2 cellular contexts compared by ENCODE assay signal in the genomic region with DNA sequence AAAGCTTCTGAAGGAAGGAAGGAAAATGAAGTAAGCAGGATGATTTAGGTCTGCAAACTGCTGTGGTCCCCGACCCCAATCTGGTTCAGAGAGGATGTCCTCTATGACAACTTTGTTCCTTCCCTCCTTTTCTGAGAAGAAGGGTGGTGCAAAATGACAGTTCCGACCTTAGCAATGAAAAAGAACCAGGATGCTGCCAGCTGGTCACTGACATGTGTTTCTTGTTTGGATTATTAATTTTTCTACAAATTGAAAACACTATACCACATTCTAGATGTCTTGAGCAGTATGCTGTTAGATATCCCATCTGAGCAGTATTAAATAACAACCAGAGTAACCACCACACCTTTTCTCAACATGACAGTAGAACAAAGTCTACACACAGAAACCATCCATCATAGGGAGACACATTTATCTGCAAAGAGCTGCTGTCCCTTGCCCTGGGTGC.
A peak's percentile ranks its signal among the peaks of the same experiment; 100 is the strongest.
TF ChIP-seq lines count a peak whose summit lies in the region.

No MANE protein-coding gene starts in this region.

TF ChIP-seq in SK-N-SH, 30 proteins besides CTCF, POLR2A, EP300 and RAD21:
- TF ChIP-seq FOSL2 (IDR thresholded peaks at IDR 0.05; ENCODE audit: borderline replicate concordance, low read depth) = no peak
- TF ChIP-seq TCF12 (IDR thresholded peaks at IDR 0.05) = peak; percentile 74

TF ChIP-seq in endothelial cell of umbilical vein, 7 proteins besides CTCF, POLR2A, EP300 and RAD21:
- TF ChIP-seq, protein P1, sequence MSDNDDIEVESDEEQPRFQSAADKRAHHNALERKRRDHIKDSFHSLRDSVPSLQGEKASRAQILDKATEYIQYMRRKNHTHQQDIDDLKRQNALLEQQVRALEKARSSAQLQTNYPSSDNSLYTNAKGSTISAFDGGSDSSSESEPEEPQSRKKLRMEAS (IDR thresholded peaks at IDR 0.05; ENCODE audit: insufficient read depth, insufficient read length) = no peak
- TF ChIP-seq POLR2AphosphoS5 (IDR thresholded peaks at IDR 0.05; ENCODE audit: insufficient read depth, low read depth, low read length) (no peak), EZH2 (IDR thresholded peaks at IDR 0.05; ENCODE audit: borderline replicate concordance, low read depth, low read length, severe bottlenecking) (no peak), MYC (IDR thresholded peaks at IDR 0.05; ENCODE audit: low read depth, low read length) (no peak), FOS (IDR thresholded peaks at IDR 0.05; ENCODE audit: borderline replicate concordance, insufficient read depth, low read length) (no peak), JUN (IDR thresholded peaks at IDR 0.05; ENCODE audit: borderline replicate concordance, insufficient read depth, insufficient read length, low read depth) (no peak), GATA2 (IDR thresholded peaks at IDR 0.05; ENCODE audit: insufficient read depth, insufficient read length, low read depth, low read length) (no peak)
